In the genomic region with DNA sequence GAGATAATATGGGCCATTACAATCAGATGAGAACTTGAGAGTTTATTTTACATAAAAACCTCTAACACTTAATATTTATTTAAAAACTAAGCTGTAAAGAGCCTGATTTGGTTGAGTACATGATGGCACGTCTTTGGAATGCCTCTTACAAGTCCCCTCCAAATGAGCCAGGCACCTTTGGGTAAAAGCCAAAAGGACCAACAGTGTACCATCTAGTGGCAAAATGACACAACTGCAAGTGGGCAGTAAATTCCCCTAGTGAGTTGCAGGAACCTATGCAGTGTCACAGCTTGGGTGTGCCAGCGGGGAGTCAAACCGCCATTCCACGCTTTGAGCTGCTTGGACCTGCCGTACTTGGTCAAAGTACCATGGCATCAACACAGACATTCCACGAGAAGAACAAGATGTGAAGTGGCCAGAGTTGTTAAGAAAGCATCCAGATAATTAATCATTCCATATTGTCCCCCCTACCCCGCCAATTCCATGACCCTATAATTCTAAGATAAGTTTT, we compare ENCODE assay signal across 8 cellular contexts.
DNase-seq lines count a peak whose midpoint lies in the region; ATAC-seq and TF ChIP-seq lines count a peak whose summit lies in the region.

No MANE protein-coding gene starts in this region.

- peak; percentile 61 for ATAC-seq in HG02943 (IDR thresholded peaks at IDR 0.05; ENCODE audit: low read depth, unreplicated experiment)

- H2AFZ ChIP-seq in parathyroid adenoma: no peak overlapping the region

- no peak overlapping the region for H3K4me3 ChIP-seq in parathyroid adenoma (ENCODE audit: low read depth, low read length)

- no peaks in the 10 kb centered on the region for H3K36me3 Mint-ChIP-seq in activated T-helper 1 cell treated with anti-CD3 and anti-CD28 coated beads, Interleukin-12 subunit alpha, Interleukin-12 subunit beta, Interleukin-2, Interleukin-4 antibody, amounts not matched to agents 30 ng/mL and 10 ng/mL and 1 ng/mL, durations not matched to agents 14 hours and 24 hours and 36 hours (ENCODE audit: low read depth)

- H3K36me3 ChIP-seq in parathyroid adenoma (ENCODE audit: control insufficient read depth, insufficient read depth, low read length): no peaks in the 10 kb centered on the region

- CTCF ChIA-PET in GM10248 (lab: Yijun Ruan, JAX): interaction anchor here (0.6 to 11.3 kb wide), 37 partner anchors 8 to 334 kb away, joined by 3 to 217 read pairs (median 4); no protein-coding TSS in a partner anchor

- H3K9me3 ChIP-seq in parathyroid adenoma (ENCODE audit: control insufficient read depth, low read length): no peaks in the 10 kb centered on the region

- peaks cover 21% of the 10 kb centered on the region for H3K27me3 Mint-ChIP-seq in activated T-helper 1 cell treated with anti-CD3 and anti-CD28 coated beads, Interleukin-12 subunit alpha, Interleukin-12 subunit beta, Interleukin-2, Interleukin-4 antibody, amounts not matched to agents 30 ng/mL and 10 ng/mL and 1 ng/mL, durations not matched to agents 14 hours and 24 hours and 36 hours (ENCODE audit: insufficient read depth)

- TF ChIP-seq CTCF in GM10248 (IDR thresholded peaks at IDR 0.05; ENCODE audit: control extremely low read depth, extremely low read depth, low read depth, missing control alignments) (peak; percentile 86), parathyroid adenoma (IDR thresholded peaks at IDR 0.05) (peak; percentile 92)

- H3K9ac ChIP-seq in parathyroid adenoma: no peak overlapping the region

- peaks cover 3% of the 10 kb centered on the region for H3K4me1 ChIP-seq in parathyroid adenoma

- H3K4me2 ChIP-seq in parathyroid adenoma (ENCODE audit: low read length): no peak overlapping the region

- POLR2A ChIA-PET in GM10248 (lab: Yijun Ruan, JAX): no interaction called here

- no peaks in the 10 kb centered on the region for H3K9me3 Mint-ChIP-seq in activated T-helper 1 cell treated with anti-CD3 and anti-CD28 coated beads, Interleukin-12 subunit alpha, Interleukin-12 subunit beta, Interleukin-2, Interleukin-4 antibody, amounts not matched to agents 30 ng/mL and 10 ng/mL and 1 ng/mL, durations not matched to agents 14 hours and 24 hours and 36 hours

- no peak overlapping the region for H3K27ac ChIP-seq in parathyroid adenoma

- no peak overlapping the region for H3K27ac Mint-ChIP-seq in activated T-helper 1 cell treated with anti-CD3 and anti-CD28 coated beads, Interleukin-12 subunit alpha, Interleukin-12 subunit beta, Interleukin-2, Interleukin-4 antibody, amounts not matched to agents 30 ng/mL and 10 ng/mL and 1 ng/mL, durations not matched to agents 14 hours and 24 hours and 36 hours

- no peak overlapping the region for H3K4me3 Mint-ChIP-seq in activated T-helper 1 cell treated with anti-CD3 and anti-CD28 coated beads, Interleukin-12 subunit alpha, Interleukin-12 subunit beta, Interleukin-2, Interleukin-4 antibody, amounts not matched to agents 30 ng/mL and 10 ng/mL and 1 ng/mL, durations not matched to agents 14 hours and 24 hours and 36 hours

- DNase-seq in AG08395 (ENCODE audit: low spot score) (peak; percentile 85), GM10248 (ENCODE audit: extremely low spot score) (peak; percentile 73), NCI-H460 (ENCODE audit: extremely low read depth, low read depth) (peak; percentile 65), glomerular visceral epithelial cell (ENCODE audit: extremely low spot score) (peak; percentile 69), cortex of kidney (lab: John Stamatoyannopoulos, UW) (no peak)
- DNase-seq in activated T-helper 1 cell treated with anti-CD3 and anti-CD28 coated beads, Interleukin-12 subunit alpha, Interleukin-12 subunit beta, Interleukin-2, Interleukin-4 antibody, amounts not matched to agents 30 ng/mL and 10 ng/mL and 1 ng/mL, durations not matched to agents 14 hours and 24 hours and 36 hours (ENCODE audit: low spot score): peak; percentile 4

- intact Hi-C loops in activated T-helper 1 cell treated with anti-CD3 and anti-CD28 coated beads, Interleukin-12 subunit alpha, Interleukin-12 subunit beta, Interleukin-2, Interleukin-4 antibody, amounts not matched to agents 30 ng/mL and 10 ng/mL and 1 ng/mL, durations not matched to agents 14 hours and 24 hours and 36 hours (cut with micrococcal nuclease): loop anchor here (1.0 to 5.0 kb wide), 4 partner anchors 16 to 314 kb away; no protein-coding TSS in a partner anchor

- H3K27me3 ChIP-seq in parathyroid adenoma (ENCODE audit: control insufficient read depth, insufficient read depth, low read length): no peaks in the 10 kb centered on the region

- no peaks in the 10 kb centered on the region for H3K79me2 ChIP-seq in parathyroid adenoma

- peaks cover 5% of the 10 kb centered on the region for H3K4me1 Mint-ChIP-seq in activated T-helper 1 cell treated with anti-CD3 and anti-CD28 coated beads, Interleukin-12 subunit alpha, Interleukin-12 subunit beta, Interleukin-2, Interleukin-4 antibody, amounts not matched to agents 30 ng/mL and 10 ng/mL and 1 ng/mL, durations not matched to agents 14 hours and 24 hours and 36 hours (ENCODE audit: low read depth)
